In the genomic region with DNA sequence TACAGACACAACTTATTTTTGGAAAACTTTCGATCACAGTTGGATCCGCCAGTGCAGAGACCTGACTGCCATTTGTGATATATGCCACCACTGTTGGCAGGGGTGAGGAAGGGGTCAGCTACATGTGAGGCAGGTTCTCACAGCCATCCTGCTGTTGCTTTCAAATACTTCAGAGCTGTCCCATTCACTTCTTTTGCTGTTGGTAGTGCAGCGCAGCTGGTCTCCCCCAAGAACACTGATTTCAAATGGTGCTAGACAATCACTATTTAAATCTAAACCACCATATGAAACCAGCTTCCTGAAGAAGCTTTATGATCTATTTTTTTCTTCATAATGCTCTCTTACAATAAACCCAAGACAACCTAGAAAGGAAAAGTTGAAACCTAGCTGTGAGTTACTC, we compare ENCODE assay signal across 18 cellular contexts.
DNase-seq lines count a peak whose midpoint lies in the region; ATAC-seq and TF ChIP-seq lines count a peak whose summit lies in the region.
"Had no signal": no experiment of that assay in that cellular context is flagged by ENCODE, and none has a peak within 500 bp of the region (broad histone marks: within the 10 kb centered on the region; RNA-seq: fewer than 3 reads in every experiment).

No MANE protein-coding gene starts in this region.

- CTCF ChIA-PET in activated CD8-positive, alpha-beta T cell treated with anti-CD3 and anti-CD28 coated beads for 36 hours (lab: Charles Lee) = interaction anchor here (1.5 kb wide), 1 partner anchor 20 kb away, joined by 5 read pairs; no protein-coding TSS in a partner anchor

- in situ Hi-C loops in GM13977 (cut with MboI; ENCODE audit: low pct_unique_long_range_greater_than_20kb, low sequenced_read_pairs, unreplicated experiment) = no loop called here

- H3K36me3 Mint-ChIP-seq in CD4-positive, CD25-positive, alpha-beta regulatory T cell = peaks cover 48% of the 10 kb centered on the region
- peaks cover 82% of the 10 kb centered on the region for H3K36me3 Mint-ChIP-seq in activated CD8-positive, alpha-beta T cell treated with anti-CD3 and anti-CD28 coated beads for 36 hours (ENCODE audit: low read depth)
- H3K36me3 Mint-ChIP-seq in naive thymus-derived CD8-positive, alpha-beta T cell = peaks cover 0 to 72% (median 26%) of the 10 kb centered on the region in 3 donors

- no peaks in the 10 kb centered on the region for H3K27me3 Mint-ChIP-seq in CD4-positive, CD25-positive, alpha-beta regulatory T cell
- H3K27me3 Mint-ChIP-seq in activated CD8-positive, alpha-beta T cell treated with anti-CD3 and anti-CD28 coated beads for 36 hours = no peaks in the 10 kb centered on the region
- no peaks in the 10 kb centered on the region for H3K27me3 Mint-ChIP-seq in naive thymus-derived CD8-positive, alpha-beta T cell

- peaks cover 29 to 57% (median 44%) of the 10 kb centered on the region in 4 donors for H3K4me1 Mint-ChIP-seq in CD4-positive, CD25-positive, alpha-beta regulatory T cell
- H3K4me1 Mint-ChIP-seq in activated CD8-positive, alpha-beta T cell treated with anti-CD3 and anti-CD28 coated beads for 36 hours (ENCODE audit: low read depth) = peaks cover 38% of the 10 kb centered on the region
- H3K4me1 Mint-ChIP-seq in naive thymus-derived CD8-positive, alpha-beta T cell = peaks cover 27 to 46% (median 37%) of the 10 kb centered on the region in 4 donors

- POLR2A ChIA-PET in activated CD8-positive, alpha-beta T cell treated with anti-CD3 and anti-CD28 coated beads for 36 hours (lab: Charles Lee) = no interaction called here
- POLR2A ChIA-PET in naive thymus-derived CD8-positive, alpha-beta T cell (lab: Charles Lee) = interaction anchor here (1.0 kb wide), 1 partner anchor 15 kb away, joined by 3 read pairs; no protein-coding TSS in a partner anchor

- peak overlapping the region; percentile 29 for H3K4me3 ChIP-seq in CD4-positive, CD25-positive, alpha-beta regulatory T cell (ENCODE audit: low read depth, low read length)
- H3K4me3 ChIP-seq: BLaER1, sigmoid colon, SJSA1, vagina had no signal

- H3K9me3 ChIP-seq in CD4-positive, CD25-positive, alpha-beta regulatory T cell (ENCODE audit: control insufficient read depth in 2 of 2, low read length in 2 of 2) = no peaks in the 10 kb centered on the region
- H3K9me3 ChIP-seq: BLaER1, sigmoid colon, SJSA1, vagina had no signal

- TF ChIP-seq POLR2A in GM19193 (IDR thresholded peaks at IDR 0.05; ENCODE audit: extremely low read depth, insufficient read depth, insufficient read length) = peak; percentile 18

- peaks cover 79% of the 10 kb centered on the region for H3K36me3 ChIP-seq in CD4-positive, CD25-positive, alpha-beta regulatory T cell (ENCODE audit: control insufficient read depth, insufficient read depth, low read length)

- H3K27ac Mint-ChIP-seq in CD4-positive, CD25-positive, alpha-beta regulatory T cell = peak overlapping the region in 2 of 3 donors; percentile 11 to 72
- peak overlapping the region; percentile 57 for H3K27ac Mint-ChIP-seq in activated CD8-positive, alpha-beta T cell treated with anti-CD3 and anti-CD28 coated beads for 36 hours
- H3K27ac Mint-ChIP-seq in naive thymus-derived CD8-positive, alpha-beta T cell = peak overlapping the region in 6 of 10 donors; percentile 0 to 80 (median 30)

- H3K4me1 ChIP-seq in CD4-positive, CD25-positive, alpha-beta regulatory T cell (ENCODE audit: control insufficient read depth, insufficient read depth, low read length, poor library complexity, severe bottlenecking) = peaks cover 9% of the 10 kb centered on the region

- TF ChIP-seq CTCF in activated CD8-positive, alpha-beta T cell treated with anti-CD3 and anti-CD28 coated beads for 36 hours (IDR thresholded peaks at IDR 0.05) = no peak
- TF ChIP-seq CTCF in GM13977 (IDR thresholded peaks at IDR 0.05; ENCODE audit: extremely low read depth, insufficient read depth, missing control alignments) = no peak

- H3K9me3 Mint-ChIP-seq in CD4-positive, CD25-positive, alpha-beta regulatory T cell = peaks cover 0 to 1% (median 0%) of the 10 kb centered on the region in 7 donors
- H3K9me3 Mint-ChIP-seq in activated CD8-positive, alpha-beta T cell treated with anti-CD3 and anti-CD28 coated beads for 36 hours = no peaks in the 10 kb centered on the region
- H3K9me3 Mint-ChIP-seq in naive thymus-derived CD8-positive, alpha-beta T cell = no peaks in the 10 kb centered on the region

- intact Hi-C loops in activated CD8-positive, alpha-beta T cell treated with anti-CD3 and anti-CD28 coated beads for 36 hours (cut with micrococcal nuclease) = no loop called here

- peak overlapping the region in 2 of 4 donors; percentile 11 to 64 for H3K4me3 Mint-ChIP-seq in CD4-positive, CD25-positive, alpha-beta regulatory T cell
- no peak overlapping the region for H3K4me3 Mint-ChIP-seq in activated CD8-positive, alpha-beta T cell treated with anti-CD3 and anti-CD28 coated beads for 36 hours
- peak overlapping the region in 4 of 10 donors; percentile 19 to 37 (median 27) for H3K4me3 Mint-ChIP-seq in naive thymus-derived CD8-positive, alpha-beta T cell
- H3K4me3 Mint-ChIP-seq: immature natural killer cell had no signal

- ATAC-seq in CD4-positive, CD25-positive, alpha-beta regulatory T cell (ENCODE audit: low read depth in 2 of 2) = no peak
- ATAC-seq in activated CD8-positive, alpha-beta T cell treated with anti-CD3 and anti-CD28 coated beads for 36 hours = no peak
- ATAC-seq in naive thymus-derived CD8-positive, alpha-beta T cell = peak; percentile 36 to 54
- no peak for ATAC-seq in HG02870 (IDR thresholded peaks at IDR 0.05; ENCODE audit: unreplicated experiment)

- no peak for DNase-seq in CD4-positive, CD25-positive, alpha-beta regulatory T cell
- no peak for DNase-seq in activated CD8-positive, alpha-beta T cell treated with anti-CD3 and anti-CD28 coated beads for 36 hours
- DNase-seq in naive thymus-derived CD8-positive, alpha-beta T cell = peak in 1 of 10 donors; percentile 27
- no peak for DNase-seq in T-helper 1 cell
- DNase-seq in GM13977 (ENCODE audit: low spot score) = no peak
- DNase-seq: aorta; DMS 273 treated with DMSO at 0.1 percent for 48 hours; effector CD4-positive, alpha-beta T cell; immature natural killer cell; Kasumi-1; NCI-H1105 treated with DMSO at 0.1 percent for 48 hours; NCI-H69; sigmoid colon had no signal

- no peaks in the 10 kb centered on the region for H3K27me3 ChIP-seq in CD4-positive, CD25-positive, alpha-beta regulatory T cell (ENCODE audit: control insufficient read depth, insufficient read depth, low read length)
- H3K27me3 ChIP-seq: BLaER1, sigmoid colon, SJSA1, vagina had no signal

- H3K27ac ChIP-seq in CD4-positive, CD25-positive, alpha-beta regulatory T cell (ENCODE audit: insufficient read depth, low read length, poor library complexity, severe bottlenecking) = no peak overlapping the region
- H3K27ac ChIP-seq: BLaER1, sigmoid colon, SJSA1, vagina had no signal

Comparison
In these comparisons a context has a peak if more than half of its experiments do, and no peak if none do; other contexts are left out.
1. ATAC-seq: peak in naive thymus-derived CD8-positive, alpha-beta T cell (2 of 2); none in CD4-positive, CD25-positive, alpha-beta regulatory T cell (0 of 2), activated CD8-positive, alpha-beta T cell treated with anti-CD3 and anti-CD28 coated beads for 36 hours (single experiment) and HG02870 (single experiment).
2. Peak in every context shown above with its lines, with median percentiles within 50 percentile points of each other: H3K27ac Mint-ChIP-seq.